11 cellular contexts compared by ENCODE assay signal in genomic region chr7:155191901-155192478, GRCh38.
DNase-seq lines count a peak whose midpoint lies in the region; ATAC-seq, FAIRE-seq and TF ChIP-seq lines count a peak whose summit lies in the region.
"Had no signal": no experiment of that assay in that cellular context is flagged by ENCODE, and none has a peak within 500 bp of the region (broad histone marks: within the 10 kb centered on the region; RNA-seq: fewer than 3 reads in every experiment).

No MANE protein-coding gene starts in this region.

- H2AFZ ChIP-seq in HepG2 (ENCODE audit: low read length), result no peak overlapping the region

- BruUV-seq in HepG2 (replicated peaks; lab: Mats Ljungman, UMichigan), result no TSS peak

- H3K27ac ChIP-seq in caudate nucleus (ENCODE audit: low read depth, low read length) (no peak overlapping the region), HepG2 (ENCODE audit: extremely low read length, insufficient read depth, low read length) (no peak overlapping the region)

- peak overlapping the region; percentile 18 for H3K27ac Mint-ChIP-seq in activated T-helper 1 cell treated with anti-CD3 and anti-CD28 coated beads, Interleukin-12 subunit alpha, Interleukin-12 subunit beta, Interleukin-2, Interleukin-4 antibody, amounts not matched to agents 30 ng/mL and 10 ng/mL and 1 ng/mL, durations not matched to agents 14 hours and 24 hours and 36 hours

- peaks cover 2% of the 10 kb centered on the region for H3K36me3 Mint-ChIP-seq in activated T-helper 1 cell treated with anti-CD3 and anti-CD28 coated beads, Interleukin-12 subunit alpha, Interleukin-12 subunit beta, Interleukin-2, Interleukin-4 antibody, amounts not matched to agents 30 ng/mL and 10 ng/mL and 1 ng/mL, durations not matched to agents 14 hours and 24 hours and 36 hours (ENCODE audit: low read depth)

- H3K4me1 Mint-ChIP-seq in activated T-helper 1 cell treated with anti-CD3 and anti-CD28 coated beads, Interleukin-12 subunit alpha, Interleukin-12 subunit beta, Interleukin-2, Interleukin-4 antibody, amounts not matched to agents 30 ng/mL and 10 ng/mL and 1 ng/mL, durations not matched to agents 14 hours and 24 hours and 36 hours (ENCODE audit: low read depth), result peaks cover 17% of the 10 kb centered on the region

- CTCF ChIA-PET in HepG2 (lab: Yijun Ruan, JAX; ENCODE audit: low intra/inter-chr PET ratio, low total read pairs), result no interaction called here

- H3K9ac ChIP-seq in HepG2 (ENCODE audit: insufficient read depth, low read depth, low read length), result no peak overlapping the region

- H3K4me3 ChIP-seq in HepG2 (replicated peaks in 1 of 3; ENCODE audit: insufficient read depth in 1 of 3, low read depth in 2 of 3, low read length in 3 of 3), result no peak overlapping the region

- no peaks in the 10 kb centered on the region for H4K20me1 ChIP-seq in HepG2 (ENCODE audit: insufficient read depth, low read length)

- peak; percentile 69 for ATAC-seq in GM18508 (IDR thresholded peaks at IDR 0.05; ENCODE audit: insufficient read depth, unreplicated experiment)
- peak; percentile 87 for ATAC-seq in GM19035 (IDR thresholded peaks at IDR 0.05; ENCODE audit: unreplicated experiment)
- ATAC-seq in HG02759 (IDR thresholded peaks at IDR 0.05; ENCODE audit: unreplicated experiment), result peak; percentile 51
- no peak for ATAC-seq in HG02973 (IDR thresholded peaks at IDR 0.05; ENCODE audit: unreplicated experiment)
- no peak for ATAC-seq in HepG2

- FAIRE-seq in HepG2 (lab: Jason Lieb, UNC), result no peak

- POLR2A ChIA-PET in HepG2 (lab: Yijun Ruan, JAX), result no interaction called here

- peaks cover 16% of the 10 kb centered on the region for H3K9me3 Mint-ChIP-seq in activated T-helper 1 cell treated with anti-CD3 and anti-CD28 coated beads, Interleukin-12 subunit alpha, Interleukin-12 subunit beta, Interleukin-2, Interleukin-4 antibody, amounts not matched to agents 30 ng/mL and 10 ng/mL and 1 ng/mL, durations not matched to agents 14 hours and 24 hours and 36 hours

- TF ChIP-seq CTCF in HepG2 (CRISPR knock-in tag; IDR thresholded peaks at IDR 0.05), result no peak

- no peaks in the 10 kb centered on the region for H3K4me1 ChIP-seq in HepG2 (ENCODE audit: insufficient read depth, low read length)

- no peaks in the 10 kb centered on the region for H3K79me2 ChIP-seq in HepG2 (ENCODE audit: insufficient read depth, low read length)

- no peak overlapping the region for H3K4me3 Mint-ChIP-seq in activated T-helper 1 cell treated with anti-CD3 and anti-CD28 coated beads, Interleukin-12 subunit alpha, Interleukin-12 subunit beta, Interleukin-2, Interleukin-4 antibody, amounts not matched to agents 30 ng/mL and 10 ng/mL and 1 ng/mL, durations not matched to agents 14 hours and 24 hours and 36 hours
- H3K4me3 Mint-ChIP-seq: CD4-positive, alpha-beta memory T cell had no signal

- 17% methylated on average over 4 of the region's 4 CpGs for WGBS in HepG2 (ENCODE audit: low lambda C conversion rate)

- in situ Hi-C loops in HepG2 (cut with HindIII; ENCODE audit: extremely low pct_ligation_motif_present, low pct_unique_long_range_greater_than_20kb), result loop anchor here (5.0 kb wide), 1 partner anchor 150 kb away; no protein-coding TSS in a partner anchor

- peaks cover 2 to 43% of the 10 kb centered on the region in 2 experiments; a peak in 3 of 5 replicates for H3K27me3 ChIP-seq in HepG2 (ENCODE audit: control insufficient read depth in 1 of 2, insufficient read depth in 2 of 2, low read length in 2 of 2)

- DNase-seq in activated T-helper 1 cell treated with anti-CD3 and anti-CD28 coated beads, Interleukin-12 subunit alpha, Interleukin-12 subunit beta, Interleukin-2, Interleukin-4 antibody, amounts not matched to agents 30 ng/mL and 10 ng/mL and 1 ng/mL, durations not matched to agents 14 hours and 24 hours and 36 hours (ENCODE audit: low spot score), result no peak
- no peak for DNase-seq in caudate nucleus (lab: John Stamatoyannopoulos, UW)
- DNase-seq in HepG2 (ENCODE audit: low spot score), result no peak
- DNase-seq: CD4-positive, alpha-beta memory T cell; GF-D8; NCI-H1105; NCI-H524 treated with DMSO at 0.1 percent for 48 hours had no signal

- H3K9me3 ChIP-seq in HepG2 (ENCODE audit: low read length), result peaks cover 5% of the 10 kb centered on the region

- no peak for TF ChIP-seq RAD21 in HepG2 (CRISPR knock-in tag; IDR thresholded peaks at IDR 0.05)

- peaks cover 13% of the 10 kb centered on the region for H3K27me3 Mint-ChIP-seq in activated T-helper 1 cell treated with anti-CD3 and anti-CD28 coated beads, Interleukin-12 subunit alpha, Interleukin-12 subunit beta, Interleukin-2, Interleukin-4 antibody, amounts not matched to agents 30 ng/mL and 10 ng/mL and 1 ng/mL, durations not matched to agents 14 hours and 24 hours and 36 hours (ENCODE audit: insufficient read depth)

- H3K36me3 ChIP-seq in HepG2 (replicated peaks in 1 of 2; ENCODE audit: control insufficient read depth in 1 of 2, insufficient read depth in 2 of 2, low read length in 2 of 2), result no peaks in the 10 kb centered on the region

- no peak overlapping the region for H3K4me2 ChIP-seq in HepG2 (ENCODE audit: low read depth, low read length)

- no peak for TF ChIP-seq POLR2A in HepG2 (IDR thresholded peaks at IDR 0.05; ENCODE audit: insufficient read depth in 1 of 2, low read depth in 2 of 2, low read length in 2 of 2)

- no peak for TF ChIP-seq EP300 in HepG2 (IDR thresholded peaks at IDR 0.05; ENCODE audit: low read depth in 2 of 2, low read length in 2 of 2)
- TF ChIP-seq EP300 in HepG2 (CRISPR knock-in tag; IDR thresholded peaks at IDR 0.05; ENCODE audit: borderline replicate concordance), result no peak

- intact Hi-C loops in activated T-helper 1 cell treated with anti-CD3 and anti-CD28 coated beads, Interleukin-12 subunit alpha, Interleukin-12 subunit beta, Interleukin-2, Interleukin-4 antibody, amounts not matched to agents 30 ng/mL and 10 ng/mL and 1 ng/mL, durations not matched to agents 14 hours and 24 hours and 36 hours (cut with micrococcal nuclease), result loop anchor here (2.0 kb wide), 1 partner anchor 265 kb away; no protein-coding TSS in a partner anchor
- intact Hi-C loops in HepG2 (cut with micrococcal nuclease; ENCODE audit: unreplicated experiment), result loop anchor here (5.0 kb wide), 1 partner anchor 265 kb away; no protein-coding TSS in a partner anchor

TF ChIP-seq in HepG2, 621 proteins besides CTCF, POLR2A, EP300 and RAD21:
- TF ChIP-seq HDAC2 (CRISPR knock-in tag; IDR thresholded peaks at IDR 0.05), result no peak
- TF ChIP-seq ZNF18 (CRISPR knock-in tag; IDR thresholded peaks at IDR 0.05; ENCODE audit: insufficient replicate concordance), result no peak
- TF ChIP-seq MBNL3 (CRISPR knock-in tag; conservative IDR thresholded peaks at IDR 0.05), result no peak
- TF ChIP-seq NFE2 (CRISPR knock-in tag; IDR thresholded peaks at IDR 0.05), result no peak
- no peak for TF ChIP-seq ZBTB3 (CRISPR knock-in tag; IDR thresholded peaks at IDR 0.05; ENCODE audit: borderline replicate concordance, low read depth)
- TF ChIP-seq GLI4 (CRISPR knock-in tag; IDR thresholded peaks at IDR 0.05; ENCODE audit: borderline replicate concordance), result no peak
- no peak for TF ChIP-seq ZNF292 (CRISPR knock-in tag; IDR thresholded peaks at IDR 0.05; ENCODE audit: borderline replicate concordance, low read depth)
- TF ChIP-seq ZNF510 (CRISPR knock-in tag; IDR thresholded peaks at IDR 0.05; ENCODE audit: low read depth), result no peak

Comparison
In these comparisons a context has a peak if more than half of its experiments do, and no peak if none do; other contexts are left out.
1. ATAC-seq: peak in GM18508 (single experiment), GM19035 (single experiment) and HG02759 (single experiment); none in HG02973 (single experiment) and HepG2 (single experiment).